Comparison of ENCODE assay signal across 24 cellular contexts in genomic region chr7:1884583-1885350, GRCh38.
DNase-seq lines count a peak whose midpoint lies in the region; ATAC-seq and TF ChIP-seq lines count a peak whose summit lies in the region.
"Had no signal": no experiment of that assay in that cellular context is flagged by ENCODE, and none has a peak within 500 bp of the region (broad histone marks: within the 10 kb centered on the region; RNA-seq: fewer than 3 reads in every experiment).

No MANE protein-coding gene starts in this region.

- no peaks in the 10 kb centered on the region for H3K27me3 Mint-ChIP-seq in T-helper 2 cell treated with Interferon-gamma antibody and Interleukin-4, amounts not matched to agents 5 μg/mL and 100 μg/mL, for 36 hours (ENCODE audit: low read depth)
- no peaks in the 10 kb centered on the region for H3K27me3 Mint-ChIP-seq in central memory CD8-positive, alpha-beta T cell
- H3K27me3 Mint-ChIP-seq in endothelial cell (ENCODE audit: unreplicated experiment): peaks cover 22% of the 10 kb centered on the region
- H3K27me3 Mint-ChIP-seq: activated CD8-positive, alpha-beta memory T cell treated with anti-CD3 and anti-CD28 coated beads, Interleukin-2, amount 10 ng/mL, durations not matched to agents 7 days and 5 days; activated naive CD8-positive, alpha-beta T cell treated with anti-CD3 and anti-CD28 coated beads, Interleukin-2, amount 10 ng/mL, durations not matched to agents 7 days and 5 days; activated T-helper 17 cell treated with anti-CD3 and anti-CD28 coated beads, Interleukin-2, amount 50 U/mL, for 72 hours; type B pancreatic cell had no signal

- H4K5ac ChIP-seq in IMR-90 (ENCODE audit: low read depth, low read length): no peak overlapping the region

- no peaks in the 10 kb centered on the region for H3K9me3 ChIP-seq in IMR-90 (ENCODE audit: control insufficient read depth, insufficient read depth, low read length)
- H3K9me3 ChIP-seq: colonic mucosa, heart right ventricle, psoas muscle, stomach had no signal

- peaks cover 0 to 21% of the 10 kb centered on the region in 2 experiments; a peak in 3 of 4 replicates for H3K79me1 ChIP-seq in IMR-90 (ENCODE audit: low read depth in 1 of 2, low read length in 2 of 2)

- intact Hi-C loops in IMR-90 (cut with micrococcal nuclease): no loop called here

- H3K14ac ChIP-seq in IMR-90 (replicated peaks; ENCODE audit: low read depth, low read length): no peak overlapping the region

- no peak overlapping the region for H4K8ac ChIP-seq in IMR-90 (ENCODE audit: low read depth in 2 of 2, low read length in 2 of 2)

- H3K4me3 Mint-ChIP-seq in T-helper 2 cell treated with Interferon-gamma antibody and Interleukin-4, amounts not matched to agents 5 μg/mL and 100 μg/mL, for 36 hours: no peak overlapping the region
- H3K4me3 Mint-ChIP-seq in central memory CD8-positive, alpha-beta T cell: no peak overlapping the region
- H3K4me3 Mint-ChIP-seq in stimulated activated effector memory CD8-positive, alpha-beta T cell treated with anti-CD3 and anti-CD28 coated beads, Interleukin-12 subunit alpha, Interleukin-12 subunit beta, amount 100 ng/mL, for 72 hours: no peak overlapping the region
- no peak overlapping the region for H3K4me3 Mint-ChIP-seq in endothelial cell (ENCODE audit: unreplicated experiment)
- H3K4me3 Mint-ChIP-seq: activated CD8-positive, alpha-beta memory T cell treated with anti-CD3 and anti-CD28 coated beads, Interleukin-2, amount 10 ng/mL, durations not matched to agents 7 days and 5 days; activated naive CD8-positive, alpha-beta T cell treated with anti-CD3 and anti-CD28 coated beads, Interleukin-2, amount 10 ng/mL, durations not matched to agents 7 days and 5 days; activated T-helper 17 cell treated with anti-CD3 and anti-CD28 coated beads, Interleukin-2, amount 50 U/mL, for 72 hours; type B pancreatic cell had no signal

- H3K27ac Mint-ChIP-seq in T-helper 2 cell treated with Interferon-gamma antibody and Interleukin-4, amounts not matched to agents 5 μg/mL and 100 μg/mL, for 36 hours: peak overlapping the region; percentile 55
- H3K27ac Mint-ChIP-seq in central memory CD8-positive, alpha-beta T cell (ENCODE audit: low read depth): peak overlapping the region; percentile 74
- H3K27ac Mint-ChIP-seq in stimulated activated effector memory CD8-positive, alpha-beta T cell treated with anti-CD3 and anti-CD28 coated beads, Interleukin-12 subunit alpha, Interleukin-12 subunit beta, amount 100 ng/mL, for 72 hours: peak overlapping the region; percentile 54
- H3K27ac Mint-ChIP-seq in endothelial cell (ENCODE audit: unreplicated experiment): no peak overlapping the region
- H3K27ac Mint-ChIP-seq: activated CD8-positive, alpha-beta memory T cell treated with anti-CD3 and anti-CD28 coated beads, Interleukin-2, amount 10 ng/mL, durations not matched to agents 7 days and 5 days; activated naive CD8-positive, alpha-beta T cell treated with anti-CD3 and anti-CD28 coated beads, Interleukin-2, amount 10 ng/mL, durations not matched to agents 7 days and 5 days; activated T-helper 17 cell treated with anti-CD3 and anti-CD28 coated beads, Interleukin-2, amount 50 U/mL, for 72 hours; type B pancreatic cell had no signal

- no peak overlapping the region for H2BK120ac ChIP-seq in IMR-90 (ENCODE audit: low read depth, low read length)

- H3K36me3 Mint-ChIP-seq in T-helper 2 cell treated with Interferon-gamma antibody and Interleukin-4, amounts not matched to agents 5 μg/mL and 100 μg/mL, for 36 hours (ENCODE audit: low read depth): peaks cover 47% of the 10 kb centered on the region
- H3K36me3 Mint-ChIP-seq in central memory CD8-positive, alpha-beta T cell (ENCODE audit: insufficient read depth): peaks cover 21% of the 10 kb centered on the region
- H3K36me3 Mint-ChIP-seq in stimulated activated effector memory CD8-positive, alpha-beta T cell treated with anti-CD3 and anti-CD28 coated beads, Interleukin-12 subunit alpha, Interleukin-12 subunit beta, amount 100 ng/mL, for 72 hours: no peaks in the 10 kb centered on the region
- peaks cover 17% of the 10 kb centered on the region for H3K36me3 Mint-ChIP-seq in endothelial cell (ENCODE audit: low read depth, unreplicated experiment)

- no peak overlapping the region for H3K23ac ChIP-seq in IMR-90 (ENCODE audit: low read depth, low read length)

- H3K27ac ChIP-seq in IMR-90 (ENCODE audit: insufficient read depth, low read length): no peak overlapping the region
- H3K27ac ChIP-seq: colonic mucosa, left lung, psoas muscle, stomach had no signal

- POLR2A ChIA-PET in IMR-90 (lab: Charles Lee; ENCODE audit: unreplicated experiment): no interaction called here

- no peak overlapping the region for H3K56ac ChIP-seq in IMR-90 (ENCODE audit: extremely low read depth, insufficient read depth, low read length)

- in situ Hi-C loops in IMR-90 (cut with MboI; ENCODE audit: low sequenced_read_pairs): no loop called here

- TF ChIP-seq RAD21 in IMR-90 (IDR thresholded peaks at IDR 0.05; ENCODE audit: low read length): no peak

- no peaks in the 10 kb centered on the region for H3K27me3 ChIP-seq in IMR-90 (ENCODE audit: control insufficient read depth, insufficient read depth, low read length)
- H3K27me3 ChIP-seq: colonic mucosa, heart right ventricle, left lung, stomach had no signal

- peaks cover 30% of the 10 kb centered on the region for H3K9me1 ChIP-seq in IMR-90 (ENCODE audit: insufficient read depth, low read length)

- dilution Hi-C loops in IMR-90 (cut with HindIII; ENCODE audit: low sequenced_read_pairs, unreplicated experiment): no loop called here

- H3K9ac ChIP-seq in IMR-90 (ENCODE audit: low read depth, low read length): no peak overlapping the region

- H3K4me1 Mint-ChIP-seq in T-helper 2 cell treated with Interferon-gamma antibody and Interleukin-4, amounts not matched to agents 5 μg/mL and 100 μg/mL, for 36 hours (ENCODE audit: low read depth): peaks cover 26% of the 10 kb centered on the region
- H3K4me1 Mint-ChIP-seq in central memory CD8-positive, alpha-beta T cell: peaks cover 45% of the 10 kb centered on the region
- peaks cover 42% of the 10 kb centered on the region for H3K4me1 Mint-ChIP-seq in stimulated activated effector memory CD8-positive, alpha-beta T cell treated with anti-CD3 and anti-CD28 coated beads, Interleukin-12 subunit alpha, Interleukin-12 subunit beta, amount 100 ng/mL, for 72 hours
- peaks cover 14% of the 10 kb centered on the region for H3K4me1 Mint-ChIP-seq in endothelial cell (ENCODE audit: unreplicated experiment)
- H3K4me1 Mint-ChIP-seq: activated T-helper 17 cell treated with anti-CD3 and anti-CD28 coated beads, Interleukin-2, amount 50 U/mL, for 72 hours had no signal

- 0 out of 2 replicates have a peak overlapping the region, but pooled peaks have one; percentile 54 for H2AK5ac ChIP-seq in IMR-90 (ENCODE audit: low read depth, low read length)

- H2BK15ac ChIP-seq in IMR-90 (ENCODE audit: low read depth, low read length): no peak overlapping the region

- H2BK5ac ChIP-seq in IMR-90 (ENCODE audit: low read depth, low read length, poor library complexity, severe bottlenecking): no peak overlapping the region

- TF ChIP-seq POLR2A in IMR-90 (IDR thresholded peaks at IDR 0.05; ENCODE audit: low read depth, low read length): no peak

- TF ChIP-seq CTCF in IMR-90 (conservative IDR thresholded peaks at IDR 0.05; ENCODE audit: low read depth, low read length) (no peak), endothelial cell (IDR thresholded peaks at IDR 0.05; ENCODE audit: unreplicated experiment) (no peak)

- no peak overlapping the region for H4K91ac ChIP-seq in IMR-90 (ENCODE audit: insufficient read depth, low read depth, low read length)

- no peak overlapping the region for H3K4me2 ChIP-seq in IMR-90 (ENCODE audit: low read depth, low read length)
- H3K4me2 ChIP-seq: smooth muscle cell had no signal

- peaks cover 11% of the 10 kb centered on the region for H4K20me1 ChIP-seq in IMR-90 (ENCODE audit: insufficient read depth, low read length)

- H2BK20ac ChIP-seq in IMR-90 (ENCODE audit: low read depth, low read length): no peak overlapping the region

- WGBS in IMR-90 (ENCODE audit: extremely low coverage in 2 of 2, insufficient read length in 1 of 2), 2 experiments: 96% methylated on average over 6 of the region's 26 CpGs; no CpG with 5 or more reads in 1 of the 2 experiments

- H2AFZ ChIP-seq in IMR-90 (replicated peaks; ENCODE audit: low read length, poor library complexity): no peak overlapping the region

- H3K4ac ChIP-seq in IMR-90 (ENCODE audit: low read depth, low read length): no peak overlapping the region; the same call in 1 of the 2 replicates

- DNase-seq in T-helper 2 cell treated with Interferon-gamma antibody and Interleukin-4, amounts not matched to agents 5 μg/mL and 100 μg/mL, for 36 hours (ENCODE audit: low spot score): no peak
- no peak for DNase-seq in T-helper 2 cell
- peak; percentile 20 for DNase-seq in IMR-90
- no peak for DNase-seq in central memory CD8-positive, alpha-beta T cell (ENCODE audit: low spot score in 2 of 2)
- DNase-seq in stimulated activated effector memory CD8-positive, alpha-beta T cell treated with anti-CD3 and anti-CD28 coated beads, Interleukin-12 subunit alpha, Interleukin-12 subunit beta, amount 100 ng/mL, for 72 hours (ENCODE audit: low spot score in 2 of 2): no peak
- DNase-seq in DMS153 (lab: John Stamatoyannopoulos, UW): no peak
- no peak for DNase-seq in NCI-H774 (lab: John Stamatoyannopoulos, UW)
- no peak for DNase-seq in endothelial cell (ENCODE audit: low spot score)
- DNase-seq: 8988T; activated CD4-positive, alpha-beta T cell treated with anti-CD3 and anti-CD28 coated beads for 4 hours; activated CD8-positive, alpha-beta memory T cell treated with anti-CD3 and anti-CD28 coated beads, Interleukin-2, amount 10 ng/mL, durations not matched to agents 7 days and 5 days; activated naive CD8-positive, alpha-beta T cell treated with anti-CD3 and anti-CD28 coated beads, Interleukin-2, amount 10 ng/mL, durations not matched to agents 7 days and 5 days; colonic mucosa; Kasumi-1; NCI-H1436; NCI-H526; stimulated activated CD4-positive, alpha-beta T cell treated with anti-CD3 and anti-CD28 coated beads, Interleukin-2, amount 100 ng/mL, for 48 hours; stomach had no signal

- H3K9me3 Mint-ChIP-seq in T-helper 2 cell treated with Interferon-gamma antibody and Interleukin-4, amounts not matched to agents 5 μg/mL and 100 μg/mL, for 36 hours: peaks cover 10% of the 10 kb centered on the region
- H3K9me3 Mint-ChIP-seq in central memory CD8-positive, alpha-beta T cell: no peaks in the 10 kb centered on the region
- no peaks in the 10 kb centered on the region for H3K9me3 Mint-ChIP-seq in stimulated activated effector memory CD8-positive, alpha-beta T cell treated with anti-CD3 and anti-CD28 coated beads, Interleukin-12 subunit alpha, Interleukin-12 subunit beta, amount 100 ng/mL, for 72 hours
- no peaks in the 10 kb centered on the region for H3K9me3 Mint-ChIP-seq in endothelial cell (ENCODE audit: unreplicated experiment)
- H3K9me3 Mint-ChIP-seq: type B pancreatic cell had no signal

- ATAC-seq in IMR-90 (ENCODE audit: low read depth): no peak
- ATAC-seq in central memory CD8-positive, alpha-beta T cell (replicated peaks; ENCODE audit: extremely low read depth, poor library complexity, severe bottlenecking): no peak
- no peak for ATAC-seq in stimulated activated effector memory CD8-positive, alpha-beta T cell treated with anti-CD3 and anti-CD28 coated beads, Interleukin-12 subunit alpha, Interleukin-12 subunit beta, amount 100 ng/mL, for 72 hours
- ATAC-seq: activated CD8-positive, alpha-beta memory T cell treated with anti-CD3 and anti-CD28 coated beads, Interleukin-2, amount 10 ng/mL, durations not matched to agents 7 days and 5 days; activated T-helper 17 cell treated with anti-CD3 and anti-CD28 coated beads, Interleukin-2, amount 50 U/mL, for 72 hours; left lung had no signal

- no TSS peak for BruUV-seq in IMR-90 (replicated peaks; lab: Mats Ljungman, UMichigan)

- no peak overlapping the region for H3K18ac ChIP-seq in IMR-90 (ENCODE audit: low read depth, low read length)

- H2AK9ac ChIP-seq in IMR-90 (replicated peaks; ENCODE audit: low read depth, low read length, poor library complexity): peak overlapping the region; percentile 9

- peaks cover 19% of the 10 kb centered on the region for H3K4me1 ChIP-seq in IMR-90 (ENCODE audit: control insufficient read depth, insufficient read depth, low read length)
- H3K4me1 ChIP-seq: colonic mucosa, left lung had no signal

- H3K4me3 ChIP-seq in IMR-90 (ENCODE audit: insufficient read depth, low read depth, low read length): no peak overlapping the region
- H3K4me3 ChIP-seq: colonic mucosa, heart right ventricle, left lung, psoas muscle, smooth muscle cell, stomach had no signal

- CTCF ChIA-PET in IMR-90 (lab: Yijun Ruan, JAX): no interaction called here

- H3K36me3 ChIP-seq in IMR-90 (ENCODE audit: control insufficient read depth, insufficient read depth, low read length): peaks cover 8% of the 10 kb centered on the region
- H3K36me3 ChIP-seq: colonic mucosa had no signal
